In the genomic region with DNA sequence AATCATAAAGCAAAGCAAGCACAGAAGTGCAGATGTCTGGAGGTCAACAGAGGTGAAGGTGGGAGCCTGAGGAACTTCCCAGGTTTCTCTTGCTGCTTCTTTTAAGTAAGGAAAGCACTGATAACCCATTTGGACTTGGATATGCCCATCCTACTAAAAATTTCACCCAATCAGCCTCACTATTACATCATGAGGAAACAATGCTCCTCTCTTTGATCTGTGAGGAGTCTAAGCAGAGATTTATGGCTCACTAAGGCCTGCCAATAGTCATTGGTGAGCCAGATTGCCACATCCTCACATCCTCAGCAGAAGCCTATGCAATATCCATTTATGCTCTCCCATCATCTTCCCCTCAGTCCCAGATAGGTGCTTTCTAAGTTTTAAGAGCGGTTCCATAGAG, we compare ENCODE assay signal across 16 cellular contexts.
DNase-seq lines count a peak whose midpoint lies in the region; FAIRE-seq and TF ChIP-seq lines count a peak whose summit lies in the region.
"Had no signal": no experiment of that assay in that cellular context is flagged by ENCODE, and none has a peak within 500 bp of the region (broad histone marks: within the 10 kb centered on the region; RNA-seq: fewer than 3 reads in every experiment).

No MANE protein-coding gene starts in this region.

- no peak overlapping the region for H3K27ac Mint-ChIP-seq in HFFc6
- no peak overlapping the region for H3K27ac Mint-ChIP-seq in activated naive CD8-positive, alpha-beta T cell treated with anti-CD3 and anti-CD28 coated beads for 36 hours
- H3K27ac Mint-ChIP-seq: nephron progenitor cell had no signal

- no peaks in the 10 kb centered on the region; the same call in 1 of the 2 replicates for H3K27me3 Mint-ChIP-seq in HFFc6 (ENCODE audit: insufficient read depth)
- H3K27me3 Mint-ChIP-seq in activated naive CD8-positive, alpha-beta T cell treated with anti-CD3 and anti-CD28 coated beads for 36 hours: no peaks in the 10 kb centered on the region

- no peak for TF ChIP-seq RAD21 in SK-N-SH (IDR thresholded peaks at IDR 0.05; ENCODE audit: low read length)

- no peak for TF ChIP-seq EP300 in SK-N-SH (IDR thresholded peaks at IDR 0.05; ENCODE audit: borderline replicate concordance in 1 of 2, low read depth in 1 of 2, low read length in 1 of 2)

- no peaks in the 10 kb centered on the region for H3K36me3 Mint-ChIP-seq in HFFc6 (ENCODE audit: low read depth)
- H3K36me3 Mint-ChIP-seq in activated naive CD8-positive, alpha-beta T cell treated with anti-CD3 and anti-CD28 coated beads for 36 hours: peaks cover 15% of the 10 kb centered on the region

- H3K79me2 ChIP-seq in SK-N-SH (ENCODE audit: insufficient read depth): no peaks in the 10 kb centered on the region
- H3K79me2 ChIP-seq in fibroblast of lung (ENCODE audit: control insufficient read depth, insufficient read depth, low read length): no peaks in the 10 kb centered on the region

- FAIRE-seq in frontal cortex (lab: Jason Lieb, UNC): no peak

- H3K4me1 ChIP-seq in SK-N-SH (ENCODE audit: control insufficient read depth in 1 of 2, insufficient read depth in 2 of 2, low read depth in 1 of 2, low read length in 1 of 2) (peaks cover 0 to 24% of the 10 kb centered on the region in 2 experiments; a peak in 2 of 4 replicates), fibroblast of lung (ENCODE audit: control insufficient read depth, extremely low read depth, insufficient read depth, low read length) (no peaks in the 10 kb centered on the region)

- H3K9me3 ChIP-seq in SK-N-SH (no peaks in the 10 kb centered on the region), fibroblast of lung (ENCODE audit: control insufficient read depth, insufficient read depth, low read depth, low read length) (no peaks in the 10 kb centered on the region)
- H3K9me3 ChIP-seq: gastroesophageal sphincter, transverse colon had no signal

- H3K36me3 ChIP-seq in SK-N-SH (replicated peaks in 1 of 2; ENCODE audit: control insufficient read depth in 1 of 2, insufficient read depth in 2 of 2, low read length in 1 of 2): no peaks in the 10 kb centered on the region
- H3K36me3 ChIP-seq in fibroblast of lung (ENCODE audit: control insufficient read depth, insufficient read depth, low read length): no peaks in the 10 kb centered on the region
- H3K36me3 ChIP-seq: transverse colon had no signal

- H3K4me3 Mint-ChIP-seq in HFFc6: no peak overlapping the region
- H3K4me3 Mint-ChIP-seq in activated naive CD8-positive, alpha-beta T cell treated with anti-CD3 and anti-CD28 coated beads for 36 hours: no peak overlapping the region
- H3K4me3 Mint-ChIP-seq: nephron progenitor cell had no signal

- H3K4me3 ChIP-seq in SK-N-SH (ENCODE audit: low read depth in 2 of 2, low read length in 1 of 2): no peak overlapping the region
- H3K4me3 ChIP-seq in fibroblast of lung (replicated peaks in 1 of 4; ENCODE audit: control extremely low read depth in 1 of 4, insufficient read depth in 1 of 4, low read depth in 3 of 4, low read length in 4 of 4): no peak overlapping the region
- H3K4me3 ChIP-seq in skeletal muscle cell (ENCODE audit: low read depth, low read length): no peak overlapping the region
- H3K4me3 ChIP-seq in coronary artery: no peak overlapping the region
- H3K4me3 ChIP-seq: gastroesophageal sphincter, transverse colon had no signal

- POLR2A ChIA-PET in SK-N-SH (lab: Yijun Ruan, JAX): no interaction called here

- H3K27me3 ChIP-seq in SK-N-SH (ENCODE audit: insufficient read depth) (no peaks in the 10 kb centered on the region), fibroblast of lung (ENCODE audit: control insufficient read depth, insufficient read depth, low read length) (no peaks in the 10 kb centered on the region)
- H3K27me3 ChIP-seq: gastroesophageal sphincter, transverse colon had no signal

- no peaks in the 10 kb centered on the region for H3K9me3 Mint-ChIP-seq in HFFc6
- H3K9me3 Mint-ChIP-seq in activated naive CD8-positive, alpha-beta T cell treated with anti-CD3 and anti-CD28 coated beads for 36 hours: no peaks in the 10 kb centered on the region
- H3K9me3 Mint-ChIP-seq: nephron progenitor cell had no signal

- no peak for TF ChIP-seq CTCF in HFFc6 (IDR thresholded peaks at IDR 0.05)
- TF ChIP-seq CTCF in SK-N-SH (IDR thresholded peaks at IDR 0.05): no peak
- no peak for TF ChIP-seq CTCF in fibroblast of lung (conservative IDR thresholded peaks at IDR 0.05 in 1 of 2, IDR thresholded peaks at IDR 0.05 in 1 of 2; ENCODE audit: low read depth in 1 of 2, low read length in 2 of 2)
- no peak for TF ChIP-seq CTCF in coronary artery (IDR thresholded peaks at IDR 0.05)

- no peaks in the 10 kb centered on the region for H3F3A ChIP-seq in SK-N-SH (replicated peaks; ENCODE audit: insufficient read depth)

- H3K9me2 ChIP-seq in SK-N-SH: no peaks in the 10 kb centered on the region

- peak; percentile 12 for DNase-seq in HFFc6
- no peak for DNase-seq in SK-N-SH
- DNase-seq in fibroblast of lung (ENCODE audit: low read depth in 2 of 2): peak; percentile 34 to 69
- peak; percentile 90 for DNase-seq in skeletal muscle cell (ENCODE audit: low read depth)
- DNase-seq in frontal cortex (ENCODE audit: low spot score in 2 of 2): no peak
- DNase-seq in activated naive CD8-positive, alpha-beta T cell treated with anti-CD3 and anti-CD28 coated beads for 36 hours: no peak
- DNase-seq in coronary artery (ENCODE audit: low spot score): no peak
- DNase-seq in superior temporal gyrus (ENCODE audit: extremely low spot score): no peak
- DNase-seq: Calu3; central memory CD4-positive, alpha-beta T cell; NCI-H1092; NCI-H82; nephron progenitor cell; T-helper 1 cell; transverse colon had no signal

- H2AFZ ChIP-seq in SK-N-SH (ENCODE audit: low read depth): no peak overlapping the region
- H2AFZ ChIP-seq in fibroblast of lung (ENCODE audit: low read length): no peak overlapping the region

- no peak overlapping the region for H3K9ac ChIP-seq in SK-N-SH
- H3K9ac ChIP-seq in fibroblast of lung (ENCODE audit: insufficient read depth, low read length): no peak overlapping the region

- no peak overlapping the region for H3K4me2 ChIP-seq in SK-N-SH
- no peak overlapping the region for H3K4me2 ChIP-seq in fibroblast of lung (ENCODE audit: extremely low read depth, insufficient read depth, low read length)

- H3K27ac ChIP-seq in SK-N-SH (ENCODE audit: low read depth in 2 of 2, low read length in 1 of 2) (no peak overlapping the region), fibroblast of lung (ENCODE audit: insufficient read depth, low read length) (no peak overlapping the region), coronary artery (no peak overlapping the region)
- H3K27ac ChIP-seq: gastroesophageal sphincter had no signal

- 93% methylated on average over 1 of the region's 1 CpG for WGBS in SK-N-SH (ENCODE audit: low lambda C conversion rate)

- no peaks in the 10 kb centered on the region for H4K20me1 ChIP-seq in SK-N-SH (ENCODE audit: insufficient read depth)
- H4K20me1 ChIP-seq in fibroblast of lung (ENCODE audit: control insufficient read depth, extremely low read depth, insufficient read depth, low read length): no peaks in the 10 kb centered on the region

- CTCF ChIA-PET in SK-N-SH (lab: Yijun Ruan, JAX): no interaction called here

- no peaks in the 10 kb centered on the region for H3K4me1 Mint-ChIP-seq in HFFc6 (ENCODE audit: low read depth)
- H3K4me1 Mint-ChIP-seq in activated naive CD8-positive, alpha-beta T cell treated with anti-CD3 and anti-CD28 coated beads for 36 hours: no peaks in the 10 kb centered on the region
- H3K4me1 Mint-ChIP-seq: nephron progenitor cell had no signal

TF ChIP-seq in SK-N-SH, 30 proteins besides CTCF, POLR2A, EP300 and RAD21:
- TF ChIP-seq NRF1 (IDR thresholded peaks at IDR 0.05; ENCODE audit: low read depth, low read length): no peak
- TF ChIP-seq ELF1 (IDR thresholded peaks at IDR 0.05): no peak
- TF ChIP-seq FOXJ3 (CRISPR knock-in tag; IDR thresholded peaks at IDR 0.05): no peak
- TF ChIP-seq, protein P1, sequence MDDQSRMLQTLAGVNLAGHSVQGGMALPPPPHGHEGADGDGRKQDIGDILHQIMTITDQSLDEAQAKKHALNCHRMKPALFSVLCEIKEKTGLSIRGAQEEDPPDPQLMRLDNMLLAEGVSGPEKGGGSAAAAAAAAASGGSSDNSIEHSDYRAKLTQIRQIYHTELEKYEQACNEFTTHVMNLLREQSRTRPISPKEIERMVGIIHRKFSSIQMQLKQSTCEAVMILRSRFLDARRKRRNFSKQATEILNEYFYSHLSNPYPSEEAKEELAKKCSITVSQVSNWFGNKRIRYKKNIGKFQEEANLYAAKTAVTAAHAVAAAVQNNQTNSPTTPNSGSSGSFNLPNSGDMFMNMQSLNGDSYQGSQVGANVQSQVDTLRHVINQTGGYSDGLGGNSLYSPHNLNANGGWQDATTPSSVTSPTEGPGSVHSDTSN (IDR thresholded peaks at IDR 0.05): peak; percentile 54
- TF ChIP-seq GATA2 (CRISPR knock-in tag; IDR thresholded peaks at IDR 0.05): no peak

Comparison
In these comparisons a context has a peak if more than half of its experiments do, and no peak if none do; other contexts are left out.
1. DNase-seq: peak in HFFc6 (single experiment), fibroblast of lung (2 of 2) and skeletal muscle cell (single experiment); none in SK-N-SH (single experiment), frontal cortex (0 of 2), activated naive CD8-positive, alpha-beta T cell treated with anti-CD3 and anti-CD28 coated beads for 36 hours (single experiment), coronary artery (single experiment) and superior temporal gyrus (single experiment).